In the genomic region with DNA sequence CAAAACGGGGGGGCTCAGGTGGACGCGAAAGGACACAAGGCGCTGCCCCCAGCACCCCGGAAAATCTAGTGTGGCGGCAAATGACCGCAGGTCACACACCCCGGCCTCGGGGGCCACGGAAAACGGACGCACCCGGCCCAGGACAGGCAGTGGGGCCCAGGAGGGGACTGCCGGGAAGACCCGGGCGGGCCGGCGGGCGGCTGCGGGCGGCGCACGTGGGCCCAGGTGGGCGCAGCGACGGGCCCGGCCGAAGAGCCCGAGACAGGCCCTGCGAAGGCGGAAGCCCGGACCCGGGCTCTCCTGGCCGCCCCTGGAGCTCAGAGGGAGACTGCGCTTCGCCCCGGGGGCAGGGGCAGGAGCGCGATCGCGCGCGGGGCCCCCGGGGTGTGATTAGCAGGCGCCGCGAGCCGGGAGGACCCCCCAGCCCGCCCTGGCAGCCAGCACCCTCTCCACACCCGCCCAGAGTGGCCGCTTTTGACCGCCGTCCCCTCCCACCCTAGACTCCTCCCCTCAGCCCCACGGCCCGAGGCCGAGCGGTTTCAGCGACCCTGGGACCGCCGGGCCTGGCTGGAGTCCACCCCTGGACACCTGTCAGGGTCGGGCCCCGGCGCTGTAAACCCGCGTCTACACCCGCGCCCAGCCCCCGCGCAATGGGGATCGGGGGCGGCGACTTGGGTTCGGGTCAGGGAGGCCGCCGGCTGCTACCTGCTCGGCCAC, we compare ENCODE assay signal across 1 cellular context.
TF ChIP-seq lines count a peak whose summit lies in the region.

No MANE protein-coding gene starts in this region.

TF ChIP-seq in HepG2, 621 proteins besides CTCF, POLR2A, EP300 and RAD21 (continued from another document and continues in another):
- TF ChIP-seq ZNF609 (CRISPR knock-in tag; IDR thresholded peaks at IDR 0.05; ENCODE audit: borderline replicate concordance) = peak; percentile 44; the same call in 1 of the 2 replicates
- no peak for TF ChIP-seq EHMT2 (IDR thresholded peaks at IDR 0.05; ENCODE audit: borderline replicate concordance, low read depth, low read length)
- peak; percentile 51; the same call in 1 of the 2 replicates for TF ChIP-seq ZSCAN20 (CRISPR knock-in tag; IDR thresholded peaks at IDR 0.05; ENCODE audit: borderline replicate concordance)
- TF ChIP-seq ZMYM4 (CRISPR knock-in tag; IDR thresholded peaks at IDR 0.05) = no peak
- TF ChIP-seq ZNF800 (CRISPR knock-in tag; IDR thresholded peaks at IDR 0.05) = peak; percentile 79; the same call in 1 of the 2 replicates
- TF ChIP-seq CREB3 (CRISPR knock-in tag; IDR thresholded peaks at IDR 0.05) = 0 out of 2 replicates have a peak, but pooled peaks have one; percentile 35
- no peak for TF ChIP-seq ZNF350 (CRISPR knock-in tag; IDR thresholded peaks at IDR 0.05; ENCODE audit: borderline replicate concordance, low read depth)
- no peak for TF ChIP-seq BRD4 (CRISPR knock-in tag; IDR thresholded peaks at IDR 0.05)
- no peak for TF ChIP-seq ZNF260 (CRISPR knock-in tag; IDR thresholded peaks at IDR 0.05; ENCODE audit: borderline replicate concordance, low read depth)
- peak; percentile 32 for TF ChIP-seq ZNF777 (CRISPR knock-in tag; IDR thresholded peaks at IDR 0.05)
- no peak for TF ChIP-seq ZSCAN30 (CRISPR knock-in tag; IDR thresholded peaks at IDR 0.05)
- TF ChIP-seq NFKB2 (CRISPR knock-in tag; IDR thresholded peaks at IDR 0.05; ENCODE audit: borderline replicate concordance) = peak; percentile 37; the same call in 1 of the 2 replicates
- TF ChIP-seq, protein P1, sequence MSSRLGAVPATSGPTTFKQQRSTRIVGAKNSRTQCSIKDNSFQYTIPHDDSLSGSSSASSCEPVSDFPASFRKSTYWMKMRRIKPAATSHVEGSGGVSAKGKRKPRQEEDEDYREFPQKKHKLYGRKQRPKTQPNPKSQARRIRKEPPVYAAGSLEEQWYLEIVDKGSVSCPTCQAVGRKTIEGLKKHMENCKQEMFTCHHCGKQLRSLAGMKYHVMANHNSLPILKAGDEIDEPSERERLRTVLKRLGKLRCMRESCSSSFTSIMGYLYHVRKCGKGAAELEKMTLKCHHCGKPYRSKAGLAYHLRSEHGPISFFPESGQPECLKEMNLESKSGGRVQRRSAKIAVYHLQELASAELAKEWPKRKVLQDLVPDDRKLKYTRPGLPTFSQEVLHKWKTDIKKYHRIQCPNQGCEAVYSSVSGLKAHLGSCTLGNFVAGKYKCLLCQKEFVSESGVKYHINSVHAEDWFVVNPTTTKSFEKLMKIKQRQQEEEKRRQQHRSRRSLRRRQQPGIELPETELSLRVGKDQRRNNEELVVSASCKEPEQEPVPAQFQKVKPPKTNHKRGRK (CRISPR knock-in tag; IDR thresholded peaks at IDR 0.05) = no peak
- TF ChIP-seq ARHGAP35 (CRISPR knock-in tag; IDR thresholded peaks at IDR 0.05; ENCODE audit: borderline replicate concordance) = no peak
- TF ChIP-seq MED8 (CRISPR knock-in tag; IDR thresholded peaks at IDR 0.05; ENCODE audit: insufficient replicate concordance) = peak; percentile 1
- TF ChIP-seq, protein P2, sequence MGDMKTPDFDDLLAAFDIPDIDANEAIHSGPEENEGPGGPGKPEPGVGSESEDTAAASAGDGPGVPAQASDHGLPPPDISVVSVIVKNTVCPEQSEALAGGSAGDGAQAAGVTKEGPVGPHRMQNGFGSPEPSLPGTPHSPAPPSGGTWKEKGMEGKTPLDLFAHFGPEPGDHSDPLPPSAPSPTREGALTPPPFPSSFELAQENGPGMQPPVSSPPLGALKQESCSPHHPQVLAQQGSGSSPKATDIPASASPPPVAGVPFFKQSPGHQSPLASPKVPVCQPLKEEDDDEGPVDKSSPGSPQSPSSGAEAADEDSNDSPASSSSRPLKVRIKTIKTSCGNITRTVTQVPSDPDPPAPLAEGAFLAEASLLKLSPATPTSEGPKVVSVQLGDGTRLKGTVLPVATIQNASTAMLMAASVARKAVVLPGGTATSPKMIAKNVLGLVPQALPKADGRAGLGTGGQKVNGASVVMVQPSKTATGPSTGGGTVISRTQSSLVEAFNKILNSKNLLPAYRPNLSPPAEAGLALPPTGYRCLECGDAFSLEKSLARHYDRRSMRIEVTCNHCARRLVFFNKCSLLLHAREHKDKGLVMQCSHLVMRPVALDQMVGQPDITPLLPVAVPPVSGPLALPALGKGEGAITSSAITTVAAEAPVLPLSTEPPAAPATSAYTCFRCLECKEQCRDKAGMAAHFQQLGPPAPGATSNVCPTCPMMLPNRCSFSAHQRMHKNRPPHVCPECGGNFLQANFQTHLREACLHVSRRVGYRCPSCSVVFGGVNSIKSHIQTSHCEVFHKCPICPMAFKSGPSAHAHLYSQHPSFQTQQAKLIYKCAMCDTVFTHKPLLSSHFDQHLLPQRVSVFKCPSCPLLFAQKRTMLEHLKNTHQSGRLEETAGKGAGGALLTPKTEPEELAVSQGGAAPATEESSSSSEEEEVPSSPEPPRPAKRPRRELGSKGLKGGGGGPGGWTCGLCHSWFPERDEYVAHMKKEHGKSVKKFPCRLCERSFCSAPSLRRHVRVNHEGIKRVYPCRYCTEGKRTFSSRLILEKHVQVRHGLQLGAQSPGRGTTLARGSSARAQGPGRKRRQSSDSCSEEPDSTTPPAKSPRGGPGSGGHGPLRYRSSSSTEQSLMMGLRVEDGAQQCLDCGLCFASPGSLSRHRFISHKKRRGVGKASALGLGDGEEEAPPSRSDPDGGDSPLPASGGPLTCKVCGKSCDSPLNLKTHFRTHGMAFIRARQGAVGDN (CRISPR knock-in tag; IDR thresholded peaks at IDR 0.05) = peak; percentile 51; the same call in 1 of the 2 replicates
- TF ChIP-seq MXI1 (IDR thresholded peaks at IDR 0.05; ENCODE audit: borderline replicate concordance, low read depth, low read length) = peak; percentile 35; the same call in 1 of the 3 replicates
- TF ChIP-seq NFYB (CRISPR knock-in tag; IDR thresholded peaks at IDR 0.05) = no peak
- TF ChIP-seq ZNF549 (CRISPR knock-in tag; IDR thresholded peaks at IDR 0.05) = no peak
- peak; percentile 5; the same call in 1 of the 2 replicates for TF ChIP-seq ZNF782 (CRISPR knock-in tag; IDR thresholded peaks at IDR 0.05; ENCODE audit: borderline replicate concordance)
- no peak; the same call in 1 of the 2 replicates for TF ChIP-seq JDP2 (CRISPR knock-in tag; IDR thresholded peaks at IDR 0.05; ENCODE audit: borderline replicate concordance)
- TF ChIP-seq PPARG (CRISPR knock-in tag; conservative IDR thresholded peaks at IDR 0.05) = no peak
- no peak for TF ChIP-seq ZNF577 (CRISPR knock-in tag; IDR thresholded peaks at IDR 0.05; ENCODE audit: borderline replicate concordance, low read depth)
- no peak for TF ChIP-seq ZBTB40 (IDR thresholded peaks at IDR 0.05)
- 0 out of 2 replicates have a peak, but pooled peaks have one; percentile 4 for TF ChIP-seq ZBTB40 (CRISPR knock-in tag; IDR thresholded peaks at IDR 0.05)
- TF ChIP-seq ZBTB7A (CRISPR knock-in tag; IDR thresholded peaks at IDR 0.05) = no peak
- 0 out of 2 replicates have a peak, but pooled peaks have one; percentile 13 for TF ChIP-seq POLR2G (IDR thresholded peaks at IDR 0.05; ENCODE audit: low read depth, low read length)
- TF ChIP-seq ZSCAN9 (CRISPR knock-in tag; IDR thresholded peaks at IDR 0.05; ENCODE audit: borderline replicate concordance) = no peak
